ENCODE assay signal across 22 cellular contexts in genomic region chr20:5173763-5174162, GRCh38. TPM values are rescaled to one million over a fixed set of nuclear protein-coding genes. Genes with fewer than 3 reads are reported as not detected.
DNase-seq lines count a peak whose midpoint lies in the region; ATAC-seq, FAIRE-seq and TF ChIP-seq lines count a peak whose summit lies in the region.
"Had no signal": no experiment of that assay in that cellular context is flagged by ENCODE, and none has a peak within 500 bp of the region (broad histone marks: within the 10 kb centered on the region; RNA-seq: fewer than 3 reads in every experiment).

No MANE protein-coding gene starts in this region.

- no peak for TF ChIP-seq CTCF in neural crest cell (conservative IDR thresholded peaks at IDR 0.05)
- no peak for TF ChIP-seq CTCF in sigmoid colon (IDR thresholded peaks at IDR 0.05)

- no peak for ATAC-seq in activated naive CD8-positive, alpha-beta T cell treated with anti-CD3 and anti-CD28 coated beads, Interleukin-2, amount 50 U/mL, for 24 hours
- no peak for ATAC-seq in HG02763 (IDR thresholded peaks at IDR 0.05; ENCODE audit: unreplicated experiment)
- ATAC-seq: body of pancreas; K562; naive thymus-derived CD4-positive, alpha-beta T cell had no signal

- no peak for TF ChIP-seq EP300 in sigmoid colon (IDR thresholded peaks at IDR 0.05)

- H3K4me3 ChIP-seq in BLaER1 treated with 17β-estradiol and CSF1 and Interleukin-3, amounts not matched to agents 10 nM and 100 nM = no peak overlapping the region
- H3K4me3 ChIP-seq in sigmoid colon = no peak overlapping the region
- H3K4me3 ChIP-seq: body of pancreas, colonic mucosa, K562, psoas muscle, testis had no signal

- peaks cover 14% of the 10 kb centered on the region for H3K36me3 Mint-ChIP-seq in activated naive CD8-positive, alpha-beta T cell treated with anti-CD3 and anti-CD28 coated beads, Interleukin-2, amount 50 U/mL, for 24 hours (ENCODE audit: low read depth)
- H3K36me3 Mint-ChIP-seq in neural crest cell (ENCODE audit: low read depth) = no peaks in the 10 kb centered on the region

- no peak for TF ChIP-seq POLR2A in sigmoid colon (IDR thresholded peaks at IDR 0.05)

- peak overlapping the region; percentile 18 for H3K27ac Mint-ChIP-seq in activated naive CD8-positive, alpha-beta T cell treated with anti-CD3 and anti-CD28 coated beads, Interleukin-2, amount 50 U/mL, for 24 hours
- H3K27ac Mint-ChIP-seq in neural crest cell (ENCODE audit: unreplicated experiment) = peak overlapping the region; percentile 82
- H3K27ac Mint-ChIP-seq: activated naive CD4-positive, alpha-beta T cell treated with anti-CD3 and anti-CD28 coated beads for 36 hours had no signal

- H3K27ac ChIP-seq in BLaER1 treated with 17β-estradiol and CSF1 and Interleukin-3, amounts not matched to agents 10 nM and 100 nM = peak overlapping the region in 8 of 11 experiments; percentile 1 to 86 (median 28); a peak in 8 of 22 replicates
- no peak overlapping the region for H3K27ac ChIP-seq in sigmoid colon
- H3K27ac ChIP-seq: body of pancreas, colonic mucosa, testis had no signal

- H3K27me3 ChIP-seq in BLaER1 treated with 17β-estradiol and CSF1 and Interleukin-3, amounts not matched to agents 10 nM and 100 nM = no peaks in the 10 kb centered on the region
- H3K27me3 ChIP-seq in sigmoid colon = no peaks in the 10 kb centered on the region
- H3K27me3 ChIP-seq: body of pancreas, colonic mucosa, testis had no signal

- H4K20me1 ChIP-seq in BLaER1 treated with 17β-estradiol and CSF1 and Interleukin-3, amounts not matched to agents 10 nM and 100 nM = peaks cover 0 to 49% (median 13%) of the 10 kb centered on the region in 11 experiments; a peak in 10 of 22 replicates

- H3K4me1 Mint-ChIP-seq in activated naive CD8-positive, alpha-beta T cell treated with anti-CD3 and anti-CD28 coated beads, Interleukin-2, amount 50 U/mL, for 24 hours = peaks cover 25% of the 10 kb centered on the region
- H3K4me1 Mint-ChIP-seq in neural crest cell = peaks cover 35% of the 10 kb centered on the region

- no peaks in the 10 kb centered on the region for H3K27me3 Mint-ChIP-seq in activated naive CD8-positive, alpha-beta T cell treated with anti-CD3 and anti-CD28 coated beads, Interleukin-2, amount 50 U/mL, for 24 hours
- no peaks in the 10 kb centered on the region for H3K27me3 Mint-ChIP-seq in neural crest cell (ENCODE audit: low read depth)
- H3K27me3 Mint-ChIP-seq: naive thymus-derived CD4-positive, alpha-beta T cell had no signal

- no peak overlapping the region for H3K4me3 Mint-ChIP-seq in activated naive CD8-positive, alpha-beta T cell treated with anti-CD3 and anti-CD28 coated beads, Interleukin-2, amount 50 U/mL, for 24 hours
- H3K4me3 Mint-ChIP-seq in neural crest cell = no peak overlapping the region
- H3K4me3 Mint-ChIP-seq: activated naive CD4-positive, alpha-beta T cell treated with anti-CD3 and anti-CD28 coated beads for 36 hours; naive thymus-derived CD4-positive, alpha-beta T cell had no signal

- no peaks in the 10 kb centered on the region for H3K9me3 Mint-ChIP-seq in activated naive CD8-positive, alpha-beta T cell treated with anti-CD3 and anti-CD28 coated beads, Interleukin-2, amount 50 U/mL, for 24 hours
- H3K9me3 Mint-ChIP-seq in neural crest cell = no peaks in the 10 kb centered on the region
- H3K9me3 Mint-ChIP-seq: activated naive CD4-positive, alpha-beta T cell treated with anti-CD3 and anti-CD28 coated beads for 36 hours; naive thymus-derived CD4-positive, alpha-beta T cell had no signal

- H3K4me1 ChIP-seq in BLaER1 treated with 17β-estradiol and CSF1 and Interleukin-3, amounts not matched to agents 10 nM and 100 nM = peaks cover 95 to 100% (median 97%) of the 10 kb centered on the region in 10 experiments
- peaks cover 0 to 42% (median 41%) of the 10 kb centered on the region in 4 donors for H3K4me1 ChIP-seq in sigmoid colon
- H3K4me1 ChIP-seq: colonic mucosa had no signal

- peak; percentile 18 for FAIRE-seq in GM19239 (lab: Jason Lieb, UNC)
- FAIRE-seq: K562 had no signal

- no peak overlapping the region; a peak in 2 of 22 replicates for H3K9ac ChIP-seq in BLaER1 treated with 17β-estradiol and CSF1 and Interleukin-3, amounts not matched to agents 10 nM and 100 nM

- no peaks in the 10 kb centered on the region for H3K9me3 ChIP-seq in BLaER1 treated with 17β-estradiol and CSF1 and Interleukin-3, amounts not matched to agents 10 nM and 100 nM (replicated peaks in 1 of 11)
- H3K9me3 ChIP-seq in sigmoid colon = no peaks in the 10 kb centered on the region
- H3K9me3 ChIP-seq: body of pancreas, colonic mucosa, psoas muscle, testis had no signal

- intact Hi-C loops in sigmoid colon (cut with DNase I) = loop anchor here (5.0 kb wide), 1 partner anchor 46 kb away; the partner anchor contains the start of gene CDS2

- 54 to 81% methylated on average over 3 of the region's 3 CpGs for WGBS in sigmoid colon, 2 donors

- DNase-seq in GM19239 (ENCODE audit: insufficient read length, low spot score) (no peak), neural crest cell (ENCODE audit: low read depth, low spot score) (no peak), SW 1271 (lab: John Stamatoyannopoulos, UW) (no peak), sigmoid colon (no peak)
- DNase-seq in activated naive CD8-positive, alpha-beta T cell treated with anti-CD3 and anti-CD28 coated beads, Interleukin-2, amount 50 U/mL, for 24 hours = no peak
- DNase-seq: activated naive CD4-positive, alpha-beta T cell treated with anti-CD3 and anti-CD28 coated beads for 36 hours; body of pancreas; colonic mucosa; COR-L47; DND-41; hippocampal formation; islet precursor cell; mesenchymal stem cell; naive thymus-derived CD4-positive, alpha-beta T cell; NCI-H1092; NCI-H2081 treated with DMSO at 0.1 percent for 48 hours; psoas muscle; stimulated activated CD4-positive, alpha-beta T cell treated with anti-CD3 and anti-CD28 coated beads, Interleukin-4, amount 100 ng/mL, for 4 hours; testis had no signal

- peak overlapping the region; percentile 85 to 98 (median 93); a peak in 21 of 22 replicates for H3K4me2 ChIP-seq in BLaER1 treated with 17β-estradiol and CSF1 and Interleukin-3, amounts not matched to agents 10 nM and 100 nM

- peaks cover 15 to 46% (median 29%) of the 10 kb centered on the region in 11 experiments; a peak in 19 of 22 replicates for H3K36me3 ChIP-seq in BLaER1 treated with 17β-estradiol and CSF1 and Interleukin-3, amounts not matched to agents 10 nM and 100 nM
- H3K36me3 ChIP-seq in sigmoid colon = peaks cover 4 to 46% (median 13%) of the 10 kb centered on the region in 4 donors
- H3K36me3 ChIP-seq: colonic mucosa had no signal

RNA-seq across cellular contexts. Expression of gene CDS2, which starts 47.0 kb away (rescaled TPM):
- total RNA-seq in neural crest cell = 55.7 and 56.3 TPM in 2 replicates
- total RNA-seq in sigmoid colon = 10 to 100 TPM; 30.0 to 49.0 (median 36.8) TPM
- 10 to 100 TPM in 1 of 3 donors, 1 to 10 TPM in 2; 1.8 to 15.7 (median 6.7) TPM for polyA plus RNA-seq in sigmoid colon

RNA-seq across cellular contexts. Expression of gene PCNA, which starts 54.0 kb away (rescaled TPM):
- total RNA-seq in neural crest cell (314 and 316 TPM in 2 replicates), sigmoid colon (10 to 100 TPM; 24.6 to 54.8 (median 40.0) TPM)
- 100 to 1,000 TPM in 2 of 3 donors, 10 to 100 TPM in 1; 69.7 to 145 (median 137) TPM for polyA plus RNA-seq in sigmoid colon

Comparison
In these comparisons a context has a peak if more than half of its experiments do, and no peak if none do; other contexts are left out.
1. H3K27ac ChIP-seq: peak in BLaER1 treated with 17β-estradiol and CSF1 and Interleukin-3, amounts not matched to agents 10 nM and 100 nM (8 of 11); none in sigmoid colon (0 of 4).